In genomic region chr3:44682182-44682896, GRCh38 we compare ENCODE assay signal across 21 cellular contexts. TPM values are rescaled to one million over a fixed set of nuclear protein-coding genes. Genes with fewer than 3 reads are reported as not detected.
DNase-seq lines count a peak whose midpoint lies in the region; ATAC-seq, FAIRE-seq and TF ChIP-seq lines count a peak whose summit lies in the region.
"Had no signal": no experiment of that assay in that cellular context is flagged by ENCODE, and none has a peak within 500 bp of the region (broad histone marks: within the 10 kb centered on the region; RNA-seq: fewer than 3 reads in every experiment).

No MANE protein-coding gene starts in this region.

- H3K36me3 Mint-ChIP-seq in endodermal cell (ENCODE audit: low read depth): peaks cover 47% of the 10 kb centered on the region

- no peak for TF ChIP-seq CTCF in endodermal cell (conservative IDR thresholded peaks at IDR 0.05)

- peak; percentile 92 for FAIRE-seq in RCC 7860 (lab: Jason Lieb, UNC)
- no peak for FAIRE-seq in GM12892 (lab: Jason Lieb, UNC)
- FAIRE-seq: keratinocyte, TTC549 had no signal

- H3K27ac Mint-ChIP-seq in endodermal cell: no peak overlapping the region
- H3K27ac Mint-ChIP-seq: activated CD8-positive, alpha-beta memory T cell treated with anti-CD3 and anti-CD28 coated beads, Interleukin-2, amount 10 ng/mL, durations not matched to agents 7 days and 5 days; activated T-helper 17 cell treated with anti-CD3 and anti-CD28 coated beads, Interleukin-2, amount 50 U/mL, for 72 hours; effector memory CD8-positive, alpha-beta T cell had no signal

- TF ChIP-seq POLR2A in GM12892 (IDR thresholded peaks at IDR 0.05; ENCODE audit: low read depth, low read length): no peak

- DNase-seq in GM03348 (ENCODE audit: low spot score) (peak; percentile 22), RCC 7860 (ENCODE audit: low spot score) (peak; percentile 91), endodermal cell (no peak), renal cortical epithelial cell (ENCODE audit: low read depth) (peak; percentile 11), GM12892 (ENCODE audit: insufficient read length) (no peak)
- DNase-seq: activated CD4-positive, alpha-beta T cell treated with anti-CD3 and anti-CD28 coated beads for 4 hours; activated CD8-positive, alpha-beta memory T cell treated with anti-CD3 and anti-CD28 coated beads, Interleukin-2, amount 10 ng/mL, durations not matched to agents 7 days and 5 days; AML-193; effector memory CD8-positive, alpha-beta T cell; H7; NCI-H187; NCI-H446 treated with DMSO at 0.1 percent for 48 hours; NK-92 treated with Interleukin-12 subunit alpha and Interleukin-12 subunit beta, amount 100 ng/mL, for 24 hours had no signal

- 92% methylated on average over 2 of the region's 2 CpGs; no CpG with 5 or more reads in 1 of the 2 experiments for WGBS in endodermal cell (ENCODE audit: insufficient coverage in 1 of 2, insufficient read length in 1 of 2), 2 experiments

- peaks cover 16% of the 10 kb centered on the region for H3K27me3 Mint-ChIP-seq in endodermal cell (ENCODE audit: insufficient read depth)

- no peak overlapping the region for H3K4me3 Mint-ChIP-seq in endodermal cell
- H3K4me3 Mint-ChIP-seq: activated CD8-positive, alpha-beta memory T cell treated with anti-CD3 and anti-CD28 coated beads, Interleukin-2, amount 10 ng/mL, durations not matched to agents 7 days and 5 days; activated T-helper 17 cell treated with anti-CD3 and anti-CD28 coated beads, Interleukin-2, amount 50 U/mL, for 72 hours; central memory CD8-positive, alpha-beta T cell; effector memory CD8-positive, alpha-beta T cell had no signal

- ATAC-seq in GM18498 (IDR thresholded peaks at IDR 0.05; ENCODE audit: unreplicated experiment) (no peak), GM18873 (IDR thresholded peaks at IDR 0.05; ENCODE audit: low FRiP score, unreplicated experiment) (no peak)
- ATAC-seq: activated CD8-positive, alpha-beta memory T cell treated with anti-CD3 and anti-CD28 coated beads, Interleukin-2, amount 10 ng/mL, durations not matched to agents 7 days and 5 days; activated T-helper 17 cell treated with anti-CD3 and anti-CD28 coated beads, Interleukin-2, amount 50 U/mL, for 72 hours; effector memory CD8-positive, alpha-beta T cell had no signal

- peaks cover 3% of the 10 kb centered on the region for H3K4me1 Mint-ChIP-seq in endodermal cell

- H3K9me3 Mint-ChIP-seq in endodermal cell: peaks cover 70% of the 10 kb centered on the region

- H3K36me3 ChIP-seq in endodermal cell (ENCODE audit: control insufficient read depth, insufficient read depth, low read length): peaks cover 33% of the 10 kb centered on the region

- no peak overlapping the region for H3K9ac ChIP-seq in endodermal cell (ENCODE audit: extremely low read depth, low read length, poor library complexity, severe bottlenecking)

- peaks cover 3% of the 10 kb centered on the region for H3K27me3 ChIP-seq in endodermal cell (ENCODE audit: control insufficient read depth, insufficient read depth, low read length, poor library complexity, severe bottlenecking)
- H3K27me3 ChIP-seq: hepatocyte had no signal

- H3K27ac ChIP-seq in endodermal cell (ENCODE audit: low read depth, low read length): no peak overlapping the region
- H3K27ac ChIP-seq: hepatocyte had no signal

- peaks cover 57% of the 10 kb centered on the region for H3K9me3 ChIP-seq in endodermal cell (ENCODE audit: control insufficient read depth, low read length)

- H3K4me1 ChIP-seq in endodermal cell (ENCODE audit: control insufficient read depth, insufficient read depth, low read length): no peaks in the 10 kb centered on the region

- peak overlapping the region; percentile 10 for H3K4me3 ChIP-seq in endodermal cell (ENCODE audit: low read length)
- H3K4me3 ChIP-seq: hepatocyte, lung had no signal

RNA-seq across cellular contexts. Expression of gene ZNF502, which starts 30.1 kb away (rescaled TPM):
- total RNA-seq in endodermal cell (1 to 10 TPM in 1 of 2 donors, under 1 TPM in 1; 0.29 to 1.6 TPM), renal cortical epithelial cell (6.1 and 7.2 TPM in 2 replicates)
- 7.0 TPM for polyA plus RNA-seq in endodermal cell (2013, experiment 1 of 2)
- polyA plus RNA-seq in endodermal cell (2013, experiment 2 of 2): 6.2 TPM
- polyA plus RNA-seq in GM12892 (2012; ENCODE audit: missing spikeins): 0.36 TPM

RNA-seq across cellular contexts. Expression of gene ZNF35, which starts 33.8 kb away (rescaled TPM):
- total RNA-seq in endodermal cell (10 to 100 TPM; 16.0 to 16.6 TPM), renal cortical epithelial cell (26.4 and 28.0 TPM in 2 replicates)
- polyA plus RNA-seq in endodermal cell (2013, experiment 1 of 2): 16.3 TPM
- polyA plus RNA-seq in endodermal cell (2013, experiment 2 of 2): 13.7 TPM
- polyA plus RNA-seq in GM12892 (2012; ENCODE audit: missing spikeins): 6.3 TPM

RNA-seq across cellular contexts. Expression of gene ZNF501, which starts 47.1 kb away (rescaled TPM):
- 1 to 10 TPM; 5.3 to 6.6 TPM for total RNA-seq in endodermal cell
- polyA plus RNA-seq in endodermal cell (2013, experiment 1 of 2): 7.6 TPM
- polyA plus RNA-seq in endodermal cell (2013, experiment 2 of 2): 6.0 TPM
- 1.2 and 5.3 TPM in 2 replicates for total RNA-seq in renal cortical epithelial cell
- 1.1 TPM for polyA plus RNA-seq in GM12892 (2012; ENCODE audit: missing spikeins)

RNA-seq across cellular contexts. Expression of gene ZNF197, which starts 57.5 kb away (rescaled TPM):
- total RNA-seq in endodermal cell (10 to 100 TPM; 22.7 to 31.9 TPM), renal cortical epithelial cell (12.3 and 33.1 TPM in 2 replicates)
- polyA plus RNA-seq in endodermal cell (2013, experiment 1 of 2): 33.3 TPM
- polyA plus RNA-seq in endodermal cell (2013, experiment 2 of 2): 34.1 TPM
- 8.0 TPM for polyA plus RNA-seq in GM12892 (2012; ENCODE audit: missing spikeins)

Comparison
In these comparisons a context has a peak if more than half of its experiments do, and no peak if none do; other contexts are left out.
1. DNase-seq: peak in GM03348 (single experiment), RCC 7860 (single experiment) and renal cortical epithelial cell (single experiment); none in endodermal cell (single experiment) and GM12892 (single experiment).